Comparison of ENCODE assay signal across 13 cellular contexts in genomic region chr12:79566452-79566851, GRCh38.
DNase-seq lines count a peak whose midpoint lies in the region; ATAC-seq, FAIRE-seq and TF ChIP-seq lines count a peak whose summit lies in the region.
"Had no signal": no experiment of that assay in that cellular context is flagged by ENCODE, and none has a peak within 500 bp of the region (broad histone marks: within the 10 kb centered on the region; RNA-seq: fewer than 3 reads in every experiment).

No MANE protein-coding gene starts in this region.

- no peaks in the 10 kb centered on the region for H4K20me1 ChIP-seq in GM23248 (ENCODE audit: insufficient read depth)

- no peak for ATAC-seq in GM18909 (IDR thresholded peaks at IDR 0.05; ENCODE audit: poor library complexity, unreplicated experiment)
- ATAC-seq: T-helper 17 cell had no signal

- intact Hi-C loops in testis (cut with DNase I; ENCODE audit: low total_unique reads) = no loop called here

- peaks cover 32% of the 10 kb centered on the region for H3K36me3 ChIP-seq in GM23248 (ENCODE audit: low read depth)
- no peaks in the 10 kb centered on the region for H3K36me3 ChIP-seq in testis (ENCODE audit: low read depth, missing control alignments)

- H3K9me2 ChIP-seq in GM23248 (ENCODE audit: insufficient read depth) = no peaks in the 10 kb centered on the region

- H3K4me1 ChIP-seq in GM23248 (ENCODE audit: insufficient read depth) = no peaks in the 10 kb centered on the region
- H3K4me1 ChIP-seq in testis = no peaks in the 10 kb centered on the region

- H2AFZ ChIP-seq in GM23248 = no peak overlapping the region

- in situ Hi-C loops in GM23248 (cut with MboI) = loop anchor here (25.0 kb wide), 1 partner anchor 171 kb away; no protein-coding TSS in a partner anchor

- 0 out of 2 replicates have a peak, but pooled peaks cover 6% of the 10 kb centered on the region for H3F3A ChIP-seq in GM23248 (ENCODE audit: insufficient read depth)

- H3K27ac ChIP-seq in GM23248 (no peak overlapping the region), testis (peak overlapping the region in 1 of 2 donors; percentile 39)

- no peak overlapping the region for H3K9ac ChIP-seq in GM23248

- DNase-seq in H4 (ENCODE audit: low spot score) (peak; percentile 17), amniotic epithelial cell (ENCODE audit: low read depth) (peak; percentile 53), iris pigment epithelial cell (ENCODE audit: low read depth) (peak; percentile 54), renal cortical epithelial cell (ENCODE audit: low read depth) (peak; percentile 98), urothelium cell line (ENCODE audit: low spot score) (no peak), GM23248 (no peak), testis (no peak)
- DNase-seq: CD4-positive, CD25-positive, alpha-beta regulatory T cell; midbrain; T-helper 17 cell had no signal

- H3K9me3 ChIP-seq in GM23248 (ENCODE audit: low read depth) = no peaks in the 10 kb centered on the region
- no peaks in the 10 kb centered on the region for H3K9me3 ChIP-seq in testis

- no peak for FAIRE-seq in urothelium cell line (lab: Jason Lieb, UNC)
- FAIRE-seq: frontal cortex had no signal

- H3K4me2 ChIP-seq in GM23248 (ENCODE audit: unreplicated experiment) = no peak overlapping the region

- peaks cover 16% of the 10 kb centered on the region for H3K79me2 ChIP-seq in GM23248 (ENCODE audit: insufficient read depth)

- no peaks in the 10 kb centered on the region for H3K27me3 ChIP-seq in GM23248 (replicated peaks; ENCODE audit: insufficient read depth)
- H3K27me3 ChIP-seq in testis = no peaks in the 10 kb centered on the region

- no peak for TF ChIP-seq POLR2A in testis (IDR thresholded peaks at IDR 0.05)

- no peak for TF ChIP-seq CTCF in testis (IDR thresholded peaks at IDR 0.05)

- WGBS in GM23248 (ENCODE audit: low coverage in 1 of 2, low lambda C conversion rate in 2 of 2, missing lambda C conversion rate in 2 of 2), 2 experiments = 85 to 88% methylated on average over 3 of the region's 3 CpGs
- 43 to 57% methylated on average over 3 of the region's 3 CpGs for WGBS in testis, 2 donors

- H3K4me3 ChIP-seq in GM23248 = no peak overlapping the region
- no peak overlapping the region for H3K4me3 ChIP-seq in testis
- H3K4me3 ChIP-seq: skin epidermis had no signal

Comparison
In these comparisons a context has a peak if more than half of its experiments do, and no peak if none do; other contexts are left out.
1. DNase-seq: peak in H4 (single experiment), amniotic epithelial cell (single experiment), iris pigment epithelial cell (single experiment) and renal cortical epithelial cell (single experiment); none in urothelium cell line (single experiment), GM23248 (single experiment) and testis (single experiment).